3 cellular contexts compared by ENCODE assay signal in the genomic region with DNA sequence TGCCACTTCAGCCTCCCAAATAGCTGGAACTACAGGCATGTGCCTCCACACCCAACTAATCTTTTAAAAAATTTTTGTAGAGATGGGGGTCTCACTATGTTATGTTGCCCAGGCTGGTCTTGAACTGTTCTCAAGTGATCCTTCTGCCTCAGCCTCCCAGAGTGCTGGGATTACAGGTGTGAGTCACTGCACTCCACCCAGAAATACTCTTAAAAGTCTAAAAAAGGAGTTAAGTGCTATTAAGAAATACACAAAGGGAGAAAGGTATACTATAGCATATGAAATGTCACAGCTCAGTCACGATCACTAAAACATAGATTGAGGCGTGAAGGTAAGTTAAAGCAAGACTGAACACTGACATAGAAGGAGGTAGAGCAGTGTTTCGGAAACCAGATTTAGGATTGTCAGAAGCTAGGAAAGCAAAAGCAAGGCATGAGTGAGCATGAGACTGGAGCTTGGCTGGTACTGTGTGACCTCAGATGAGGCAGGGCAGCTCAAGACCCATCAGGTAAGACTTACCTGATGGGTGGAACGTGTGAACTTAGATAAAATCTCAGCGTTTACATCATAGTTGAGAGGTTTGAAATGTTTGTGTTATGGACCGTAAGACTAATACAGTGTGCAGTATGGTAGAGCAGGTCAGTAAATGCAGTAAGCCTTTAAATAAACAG.
TF ChIP-seq lines count a peak whose summit lies in the region.

No MANE protein-coding gene starts in this region.

TF ChIP-seq in GM23338, 12 proteins besides CTCF, POLR2A, EP300 and RAD21 (continues in another document):
- no peak for TF ChIP-seq EZH2 (IDR thresholded peaks at IDR 0.05; ENCODE audit: low read depth, unreplicated experiment)
- no peak for TF ChIP-seq NANOG (IDR thresholded peaks at IDR 0.05; ENCODE audit: borderline replicate concordance)
- no peak for TF ChIP-seq ETS1 (IDR thresholded peaks at IDR 0.05)
- TF ChIP-seq, protein P1, sequence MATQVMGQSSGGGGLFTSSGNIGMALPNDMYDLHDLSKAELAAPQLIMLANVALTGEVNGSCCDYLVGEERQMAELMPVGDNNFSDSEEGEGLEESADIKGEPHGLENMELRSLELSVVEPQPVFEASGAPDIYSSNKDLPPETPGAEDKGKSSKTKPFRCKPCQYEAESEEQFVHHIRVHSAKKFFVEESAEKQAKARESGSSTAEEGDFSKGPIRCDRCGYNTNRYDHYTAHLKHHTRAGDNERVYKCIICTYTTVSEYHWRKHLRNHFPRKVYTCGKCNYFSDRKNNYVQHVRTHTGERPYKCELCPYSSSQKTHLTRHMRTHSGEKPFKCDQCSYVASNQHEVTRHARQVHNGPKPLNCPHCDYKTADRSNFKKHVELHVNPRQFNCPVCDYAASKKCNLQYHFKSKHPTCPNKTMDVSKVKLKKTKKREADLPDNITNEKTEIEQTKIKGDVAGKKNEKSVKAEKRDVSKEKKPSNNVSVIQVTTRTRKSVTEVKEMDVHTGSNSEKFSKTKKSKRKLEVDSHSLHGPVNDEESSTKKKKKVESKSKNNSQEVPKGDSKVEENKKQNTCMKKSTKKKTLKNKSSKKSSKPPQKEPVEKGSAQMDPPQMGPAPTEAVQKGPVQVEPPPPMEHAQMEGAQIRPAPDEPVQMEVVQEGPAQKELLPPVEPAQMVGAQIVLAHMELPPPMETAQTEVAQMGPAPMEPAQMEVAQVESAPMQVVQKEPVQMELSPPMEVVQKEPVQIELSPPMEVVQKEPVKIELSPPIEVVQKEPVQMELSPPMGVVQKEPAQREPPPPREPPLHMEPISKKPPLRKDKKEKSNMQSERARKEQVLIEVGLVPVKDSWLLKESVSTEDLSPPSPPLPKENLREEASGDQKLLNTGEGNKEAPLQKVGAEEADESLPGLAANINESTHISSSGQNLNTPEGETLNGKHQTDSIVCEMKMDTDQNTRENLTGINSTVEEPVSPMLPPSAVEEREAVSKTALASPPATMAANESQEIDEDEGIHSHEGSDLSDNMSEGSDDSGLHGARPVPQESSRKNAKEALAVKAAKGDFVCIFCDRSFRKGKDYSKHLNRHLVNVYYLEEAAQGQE (IDR thresholded peaks at IDR 0.05; ENCODE audit: unreplicated experiment) = no peak
- no peak for TF ChIP-seq CREB1 (CRISPR knock-in tag; IDR thresholded peaks at IDR 0.05; ENCODE audit: low read depth)

TF ChIP-seq in IMR-90, 13 proteins besides CTCF, POLR2A, EP300 and RAD21:
- no peak for TF ChIP-seq MAFK (IDR thresholded peaks at IDR 0.05; ENCODE audit: low read depth, low read length)
- TF ChIP-seq NFE2L2 (IDR thresholded peaks at IDR 0.05; ENCODE audit: low read depth, low read length) = no peak
- TF ChIP-seq BHLHE40 (IDR thresholded peaks at IDR 0.05; ENCODE audit: low read depth, low read length) = no peak
- TF ChIP-seq CHD1 (IDR thresholded peaks at IDR 0.05; ENCODE audit: low read depth, low read length) = no peak
- TF ChIP-seq, protein P2, sequence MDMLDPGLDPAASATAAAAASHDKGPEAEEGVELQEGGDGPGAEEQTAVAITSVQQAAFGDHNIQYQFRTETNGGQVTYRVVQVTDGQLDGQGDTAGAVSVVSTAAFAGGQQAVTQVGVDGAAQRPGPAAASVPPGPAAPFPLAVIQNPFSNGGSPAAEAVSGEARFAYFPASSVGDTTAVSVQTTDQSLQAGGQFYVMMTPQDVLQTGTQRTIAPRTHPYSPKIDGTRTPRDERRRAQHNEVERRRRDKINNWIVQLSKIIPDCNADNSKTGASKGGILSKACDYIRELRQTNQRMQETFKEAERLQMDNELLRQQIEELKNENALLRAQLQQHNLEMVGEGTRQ (IDR thresholded peaks at IDR 0.05; ENCODE audit: low read depth, low read length) = no peak
- TF ChIP-seq CEBPB (IDR thresholded peaks at IDR 0.05; ENCODE audit: low read depth, low read length) = no peak
- no peak for TF ChIP-seq RCOR1 (IDR thresholded peaks at IDR 0.05; ENCODE audit: insufficient replicate concordance, low read length)
- TF ChIP-seq MXI1 (IDR thresholded peaks at IDR 0.05; ENCODE audit: borderline replicate concordance, low read depth, low read length) = no peak
- TF ChIP-seq MAZ (IDR thresholded peaks at IDR 0.05; ENCODE audit: borderline replicate concordance, low read depth, low read length) = no peak
- TF ChIP-seq, protein P3, sequence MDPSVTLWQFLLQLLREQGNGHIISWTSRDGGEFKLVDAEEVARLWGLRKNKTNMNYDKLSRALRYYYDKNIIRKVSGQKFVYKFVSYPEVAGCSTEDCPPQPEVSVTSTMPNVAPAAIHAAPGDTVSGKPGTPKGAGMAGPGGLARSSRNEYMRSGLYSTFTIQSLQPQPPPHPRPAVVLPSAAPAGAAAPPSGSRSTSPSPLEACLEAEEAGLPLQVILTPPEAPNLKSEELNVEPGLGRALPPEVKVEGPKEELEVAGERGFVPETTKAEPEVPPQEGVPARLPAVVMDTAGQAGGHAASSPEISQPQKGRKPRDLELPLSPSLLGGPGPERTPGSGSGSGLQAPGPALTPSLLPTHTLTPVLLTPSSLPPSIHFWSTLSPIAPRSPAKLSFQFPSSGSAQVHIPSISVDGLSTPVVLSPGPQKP (IDR thresholded peaks at IDR 0.05; ENCODE audit: borderline replicate concordance, low read depth, low read length) = no peak
- no peak for TF ChIP-seq SMC3 (IDR thresholded peaks at IDR 0.05; ENCODE audit: low read depth, low read length)
- TF ChIP-seq FOS (IDR thresholded peaks at IDR 0.05; ENCODE audit: low read depth, low read length) = no peak
- TF ChIP-seq RFX5 (IDR thresholded peaks at IDR 0.05; ENCODE audit: low read depth, low read length) = no peak

TF ChIP-seq in H1, 55 proteins besides CTCF, POLR2A, EP300 and RAD21:
- TF ChIP-seq RNF2 (IDR thresholded peaks at IDR 0.05; ENCODE audit: borderline replicate concordance, low read depth, low read length, missing control alignments, poor library complexity, severe bottlenecking) (no peak), CTBP2 (IDR thresholded peaks at IDR 0.05; ENCODE audit: borderline replicate concordance, insufficient read depth, insufficient read length, low read length) (no peak), EGR1 (IDR thresholded peaks at IDR 0.05; ENCODE audit: borderline replicate concordance, low read depth, low read length) (no peak), SUZ12 (IDR thresholded peaks at IDR 0.05; ENCODE audit: low read length) (no peak), MAFK (IDR thresholded peaks at IDR 0.05; ENCODE audit: low read depth, low read length) (no peak), CREB1 (IDR thresholded peaks at IDR 0.05) (no peak), SIRT6 (IDR thresholded peaks at IDR 0.05; ENCODE audit: low read length) (no peak), BCL11A (IDR thresholded peaks at IDR 0.05; ENCODE audit: low read depth in 2 of 2, low read length in 2 of 2) (no peak), ZNF274 (IDR thresholded peaks at IDR 0.05; ENCODE audit: borderline replicate concordance, extremely low read depth, low read length) (no peak), POU5F1 (IDR thresholded peaks at IDR 0.05; ENCODE audit: low read depth, low read length) (no peak), RBBP5 (IDR thresholded peaks at IDR 0.05; ENCODE audit: borderline replicate concordance, low read depth, low read length) (no peak), TEAD4 (IDR thresholded peaks at IDR 0.05; ENCODE audit: low read depth, low read length) (no peak), CHD7 (IDR thresholded peaks at IDR 0.05; ENCODE audit: insufficient replicate concordance, low read length) (no peak), SRF (IDR thresholded peaks at IDR 0.05; ENCODE audit: low read depth, low read length) (no peak), KDM5A (IDR thresholded peaks at IDR 0.05; ENCODE audit: low read length) (no peak)
- TF ChIP-seq, protein P4, sequence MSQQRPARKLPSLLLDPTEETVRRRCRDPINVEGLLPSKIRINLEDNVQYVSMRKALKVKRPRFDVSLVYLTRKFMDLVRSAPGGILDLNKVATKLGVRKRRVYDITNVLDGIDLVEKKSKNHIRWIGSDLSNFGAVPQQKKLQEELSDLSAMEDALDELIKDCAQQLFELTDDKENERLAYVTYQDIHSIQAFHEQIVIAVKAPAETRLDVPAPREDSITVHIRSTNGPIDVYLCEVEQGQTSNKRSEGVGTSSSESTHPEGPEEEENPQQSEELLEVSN (IDR thresholded peaks at IDR 0.05) = no peak
TF ChIP-seq in H1: peak in this region for 0.
